ENCODE assay signal across 8 cellular contexts in genomic region chrX:119943185-119943988, GRCh38.
DNase-seq lines count a peak whose midpoint lies in the region; ATAC-seq and FAIRE-seq lines count a peak whose summit lies in the region.

Gene NKAP, minus strand, starts transcription at chrX:119943751. Its CDS starts 146 bp downstream, at chrX:119943605.

- DNase-seq in AML-193 (lab: John Stamatoyannopoulos, UW) (peak; percentile 73 to 78), NCI-H345 treated with DMSO at 0.1 percent for 48 hours (lab: John Stamatoyannopoulos, UW; ENCODE audit: unreplicated experiment) (peak; percentile 74), cerebellar nuclear complex (lab: John Stamatoyannopoulos, UW) (peak; percentile 5 to 40)
- DNase-seq in activated CD4-positive, CD25-positive, alpha-beta regulatory T cell treated with anti-CD3 and anti-CD28 coated beads, Interleukin-2, amount 50 U/mL, for 72 hours = peak; percentile 73
- DNase-seq in stimulated activated CD4-positive, alpha-beta T cell treated with anti-CD3 and anti-CD28 coated beads, Interleukin-12 subunit alpha, Interleukin-12 subunit beta, amount 100 ng/mL, for 4 hours = peak; percentile 62

- peak; percentile 64 for ATAC-seq in GM19043 (IDR thresholded peaks at IDR 0.05; ENCODE audit: low read depth, unreplicated experiment)
- peak; percentile 86 for ATAC-seq in HG03354 (IDR thresholded peaks at IDR 0.05; ENCODE audit: poor library complexity, severe bottlenecking, unreplicated experiment)

- peak; percentile 91 for FAIRE-seq in islet of Langerhans (lab: Jason Lieb, UNC)

Comparison
In these comparisons a context has a peak if more than half of its experiments do, and no peak if none do; other contexts are left out.
1. Peak in every context shown above with its lines: DNase-seq and ATAC-seq.
2. DNase-seq: peak in every context shown above with its lines; median percentile 76 in AML-193; 74 in NCI-H345 treated with DMSO at 0.1 percent for 48 hours; 73 in activated CD4-positive, CD25-positive, alpha-beta regulatory T cell treated with anti-CD3 and anti-CD28 coated beads, Interleukin-2, amount 50 U/mL, for 72 hours; 62 in stimulated activated CD4-positive, alpha-beta T cell treated with anti-CD3 and anti-CD28 coated beads, Interleukin-12 subunit alpha, Interleukin-12 subunit beta, amount 100 ng/mL, for 4 hours; 22 in cerebellar nuclear complex.